In genomic region chr12:127664901-127665300, GRCh38 we compare ENCODE assay signal across 23 cellular contexts.
"Had no signal": no experiment of that assay in that cellular context is flagged by ENCODE, and none has a peak within 500 bp of the region (broad histone marks: within the 10 kb centered on the region; RNA-seq: fewer than 3 reads in every experiment).

No MANE protein-coding gene starts in this region.

- H3K9me3 Mint-ChIP-seq: endodermal cell, mesothelial cell of epicardium, neural crest cell, type B pancreatic cell had no signal

- H3K36me3 ChIP-seq: gastrocnemius medialis, left ventricle myocardium inferior, lower lobe of right lung, ovary, right atrium auricular region, sigmoid colon, suprapubic skin, thyroid gland had no signal

- DNase-seq: effector CD4-positive, alpha-beta T cell; endodermal cell; erythroblast; gastrocnemius medialis; glutamatergic neuron; kidney; left cardiac atrium; left ventricle myocardium inferior; lower lobe of right lung; natural killer cell; ovary; sigmoid colon; small intestine; stimulated activated CD4-positive, alpha-beta T cell treated with anti-CD3 and anti-CD28 coated beads, Interleukin-2, amount 100 ng/mL, for 48 hours; stimulated activated naive CD4-positive, alpha-beta T cell treated with Interleukin-2 at 50 U/mL for 16 hours; thyroid gland had no signal

- H3K27ac ChIP-seq: coronary artery, gastrocnemius medialis, left ventricle myocardium inferior, lower lobe of right lung, ovary, right atrium auricular region, sigmoid colon, suprapubic skin, thyroid gland had no signal

- H3K4me1 ChIP-seq: gastrocnemius medialis, left ventricle myocardium inferior, lower lobe of right lung, right atrium auricular region, sigmoid colon, suprapubic skin, thyroid gland had no signal

- H3K27me3 Mint-ChIP-seq: memory B cell had no signal

- H3K27ac Mint-ChIP-seq: endodermal cell, memory B cell, mesothelial cell of epicardium, natural killer cell, type B pancreatic cell had no signal

- H3K27me3 ChIP-seq: gastrocnemius medialis, ovary, right atrium auricular region, sigmoid colon, suprapubic skin, thyroid gland had no signal

- H3K4me3 Mint-ChIP-seq: endodermal cell, memory B cell, mesothelial cell of epicardium, natural killer cell, neural crest cell, type B pancreatic cell had no signal

- ATAC-seq: gastrocnemius medialis, left cardiac atrium, lower lobe of right lung, natural killer cell had no signal

- H3K9me3 ChIP-seq: gastrocnemius medialis, left ventricle myocardium inferior, lower lobe of right lung, ovary, right atrium auricular region, sigmoid colon, suprapubic skin, thyroid gland had no signal

- H3K4me1 Mint-ChIP-seq: memory B cell, natural killer cell, neural crest cell had no signal

- H3K4me3 ChIP-seq: coronary artery, gastrocnemius medialis, left ventricle myocardium inferior, lower lobe of right lung, ovary, right atrium auricular region, sigmoid colon, suprapubic skin, thyroid gland had no signal
